1 cellular context compared by ENCODE assay signal in the genomic region with DNA sequence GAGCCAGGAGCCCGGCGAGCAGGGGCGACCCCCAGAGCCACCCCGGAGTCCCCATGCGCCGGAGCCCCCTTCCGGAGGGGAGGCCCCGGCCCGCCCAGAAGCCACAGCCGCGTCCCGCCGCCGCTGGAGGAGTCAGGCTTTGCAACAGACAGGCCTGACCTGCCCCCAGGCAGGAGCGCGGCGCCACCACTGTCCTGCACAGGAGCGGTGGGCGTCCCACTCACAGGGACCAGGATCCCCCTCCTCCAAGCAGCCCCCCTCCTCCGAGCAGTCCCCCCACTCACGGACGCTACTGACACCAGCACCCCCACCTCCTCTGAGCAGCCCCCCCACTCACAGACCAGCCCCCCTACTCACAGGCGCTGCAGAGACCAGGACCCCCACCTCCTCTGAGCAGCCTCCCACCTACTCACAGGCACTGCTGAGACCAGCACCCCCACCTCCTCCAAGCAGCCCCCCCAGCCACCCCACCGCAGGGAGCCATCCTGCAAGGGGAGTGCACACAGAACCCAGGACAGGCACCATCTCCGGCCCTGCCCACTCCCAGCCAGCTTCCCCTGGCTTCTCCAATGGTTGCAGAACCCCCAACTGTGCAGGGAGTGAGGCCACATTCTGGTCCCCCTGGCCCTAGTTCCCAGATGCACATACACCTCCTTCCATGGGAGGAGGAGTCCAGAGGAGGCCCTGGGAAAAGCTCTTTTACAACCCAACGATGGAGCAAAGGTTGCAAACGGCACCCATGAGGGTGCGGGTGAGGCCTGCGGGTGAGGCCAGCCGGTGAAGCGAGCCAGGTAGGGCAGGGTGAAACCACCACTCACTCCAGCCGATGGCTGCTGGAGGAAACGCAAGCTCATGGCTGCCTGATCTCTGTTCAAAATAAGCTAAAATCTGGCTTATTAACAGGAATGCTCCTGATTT.
TF ChIP-seq lines count a peak whose summit lies in the region.

No MANE protein-coding gene starts in this region.

TF ChIP-seq in A549, 52 proteins besides CTCF, POLR2A, EP300 and RAD21 (continued from another document):
- TF ChIP-seq, protein P1, sequence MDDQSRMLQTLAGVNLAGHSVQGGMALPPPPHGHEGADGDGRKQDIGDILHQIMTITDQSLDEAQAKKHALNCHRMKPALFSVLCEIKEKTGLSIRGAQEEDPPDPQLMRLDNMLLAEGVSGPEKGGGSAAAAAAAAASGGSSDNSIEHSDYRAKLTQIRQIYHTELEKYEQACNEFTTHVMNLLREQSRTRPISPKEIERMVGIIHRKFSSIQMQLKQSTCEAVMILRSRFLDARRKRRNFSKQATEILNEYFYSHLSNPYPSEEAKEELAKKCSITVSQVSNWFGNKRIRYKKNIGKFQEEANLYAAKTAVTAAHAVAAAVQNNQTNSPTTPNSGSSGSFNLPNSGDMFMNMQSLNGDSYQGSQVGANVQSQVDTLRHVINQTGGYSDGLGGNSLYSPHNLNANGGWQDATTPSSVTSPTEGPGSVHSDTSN (IDR thresholded peaks at IDR 0.05): no peak
